Comparison of ENCODE assay signal across 8 cellular contexts in genomic region chr4:64539234-64539849, GRCh38.
A peak's percentile ranks its signal among the peaks of the same experiment; 100 is the strongest.
DNase-seq lines count a peak whose midpoint lies in the region; ATAC-seq and TF ChIP-seq lines count a peak whose summit lies in the region.

No MANE protein-coding gene starts in this region.

- no peaks in the 10 kb centered on the region for H3K27me3 Mint-ChIP-seq in CD8-positive, alpha-beta T cell (ENCODE audit: low read depth)
- H3K27me3 Mint-ChIP-seq in neural crest cell (ENCODE audit: low read depth), result no peaks in the 10 kb centered on the region

- H3K27ac ChIP-seq in CD8-positive, alpha-beta T cell (ENCODE audit: low read depth, low read length), result no peak overlapping the region

- CTCF ChIA-PET in CD8-positive, alpha-beta T cell (lab: Charles Lee), result interaction anchor here (1.0 kb wide), 1 partner anchor 13 kb away, joined by 3 read pairs; no protein-coding TSS in a partner anchor

- peak; percentile 38 for TF ChIP-seq CTCF in CD8-positive, alpha-beta T cell (IDR thresholded peaks at IDR 0.05)
- peak; percentile 93 for TF ChIP-seq CTCF in neural crest cell (conservative IDR thresholded peaks at IDR 0.05)
- TF ChIP-seq CTCF in lower leg skin (IDR thresholded peaks at IDR 0.05), result no peak

- intact Hi-C loops in CD8-positive, alpha-beta T cell (cut with DNase I, micrococcal nuclease), result no loop called here
- intact Hi-C loops in lower leg skin (cut with DNase I; ENCODE audit: low total_unique reads), result no loop called here

- DNase-seq in CD8-positive, alpha-beta T cell, result no peak
- DNase-seq in NCI-H1417 (lab: John Stamatoyannopoulos, UW) (peak; percentile 32 to 83 (median 36)), SW480 (ENCODE audit: low spot score) (peak; percentile 55), fibroblast of gingiva (ENCODE audit: low read depth) (peak; percentile 11), neural crest cell (ENCODE audit: low read depth, low spot score) (peak; percentile 50), lower leg skin (ENCODE audit: low spot score in 2 of 2) (no peak)

- POLR2A ChIA-PET in CD8-positive, alpha-beta T cell (lab: Charles Lee), result no interaction called here

- H3K4me1 ChIP-seq in CD8-positive, alpha-beta T cell (ENCODE audit: insufficient read depth, low read length), result no peaks in the 10 kb centered on the region

- no peak overlapping the region for H3K4me3 ChIP-seq in CD8-positive, alpha-beta T cell (ENCODE audit: low read depth, low read length)
- no peak overlapping the region for H3K4me3 ChIP-seq in lower leg skin (ENCODE audit: low read depth, poor library complexity, severe bottlenecking)

- no peaks in the 10 kb centered on the region for H3K9me3 ChIP-seq in CD8-positive, alpha-beta T cell (ENCODE audit: low read length)

- no peaks in the 10 kb centered on the region for H3K36me3 Mint-ChIP-seq in CD8-positive, alpha-beta T cell
- no peaks in the 10 kb centered on the region for H3K36me3 Mint-ChIP-seq in neural crest cell (ENCODE audit: low read depth)

- H3K4me3 Mint-ChIP-seq in CD8-positive, alpha-beta T cell, result no peak overlapping the region
- H3K4me3 Mint-ChIP-seq in neural crest cell, result no peak overlapping the region

- H3K27ac Mint-ChIP-seq in CD8-positive, alpha-beta T cell, result no peak overlapping the region
- no peak overlapping the region for H3K27ac Mint-ChIP-seq in neural crest cell (ENCODE audit: unreplicated experiment)

- no peak for TF ChIP-seq POLR2A in lower leg skin (IDR thresholded peaks at IDR 0.05)

- H3K36me3 ChIP-seq in CD8-positive, alpha-beta T cell (ENCODE audit: insufficient read depth, low read length), result no peaks in the 10 kb centered on the region

- H3K9me3 Mint-ChIP-seq in CD8-positive, alpha-beta T cell, result no peaks in the 10 kb centered on the region
- H3K9me3 Mint-ChIP-seq in neural crest cell, result no peaks in the 10 kb centered on the region

- no peak for ATAC-seq in CD8-positive, alpha-beta T cell
- peak; percentile 98 for ATAC-seq in GM18861 (IDR thresholded peaks at IDR 0.05; ENCODE audit: unreplicated experiment)
- peak; percentile 96 for ATAC-seq in HG02970 (IDR thresholded peaks at IDR 0.05; ENCODE audit: low FRiP score, unreplicated experiment)

- H3K4me1 Mint-ChIP-seq in CD8-positive, alpha-beta T cell (ENCODE audit: low read depth), result no peaks in the 10 kb centered on the region
- H3K4me1 Mint-ChIP-seq in neural crest cell, result no peaks in the 10 kb centered on the region

- WGBS in lower leg skin, 2 donors, result 22 to 25% methylated on average over 4 of the region's 4 CpGs

- H3K27me3 ChIP-seq in CD8-positive, alpha-beta T cell (ENCODE audit: insufficient read depth, low read length), result no peaks in the 10 kb centered on the region

Comparison
In these comparisons a context has a peak if more than half of its experiments do, and no peak if none do; other contexts are left out.
1. DNase-seq: peak in NCI-H1417 (3 of 3), SW480 (single experiment), fibroblast of gingiva (single experiment) and neural crest cell (single experiment); none in CD8-positive, alpha-beta T cell (0 of 7) and lower leg skin (0 of 2).
2. CTCF ChIP-seq: peak in CD8-positive, alpha-beta T cell (single experiment) and neural crest cell (single experiment); none in lower leg skin (0 of 3).